34 cellular contexts compared by ENCODE assay signal in the genomic region with DNA sequence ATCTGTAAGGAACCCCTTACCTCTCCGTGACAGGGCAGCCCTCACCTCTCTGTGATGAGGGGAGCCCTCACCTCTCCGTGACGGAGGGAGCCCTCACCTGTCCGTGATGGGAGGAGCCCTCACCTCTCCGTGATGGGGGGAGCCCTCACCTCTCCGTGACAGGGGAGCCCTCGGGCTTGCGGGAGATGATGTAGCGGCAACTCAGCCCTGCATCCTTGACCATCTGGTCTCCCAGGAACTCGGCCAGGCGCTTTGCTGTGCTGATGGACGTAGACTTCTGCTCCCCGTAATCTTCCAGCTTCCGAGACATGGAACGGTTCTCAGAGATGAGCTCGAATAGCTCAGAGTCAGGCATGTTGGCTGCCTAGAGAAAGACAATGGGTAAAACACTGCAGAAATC. TPM values are rescaled to one million over a fixed set of nuclear protein-coding genes. Genes with fewer than 3 reads are reported as not detected.
"Had no signal": no experiment of that assay in that cellular context is flagged by ENCODE, and none has a peak within 500 bp of the region (broad histone marks: within the 10 kb centered on the region; RNA-seq: fewer than 3 reads in every experiment).

No MANE protein-coding gene starts in this region.

- H3K27ac ChIP-seq: adrenal gland, body of pancreas, breast epithelium, VCaP had no signal

- H3K4me3 ChIP-seq: adrenal gland, body of pancreas, breast epithelium, MG63 had no signal

- H3K4me1 ChIP-seq: adrenal gland, body of pancreas, breast epithelium had no signal

- ATAC-seq: activated naive CD4-positive, alpha-beta T cell treated with anti-CD3 and anti-CD28 coated beads, Interleukin-2, amount 50 U/mL, for 72 hours; body of pancreas had no signal

- H3K9me3 ChIP-seq: adrenal gland, body of pancreas, breast epithelium, MG63 had no signal

- DNase-seq: activated B cell treated with CpG ODN at 0.5 μM for 24 hours; activated CD4-positive, alpha-beta memory T cell treated with anti-CD3 and anti-CD28 coated beads for 36 hours; activated CD4-positive, alpha-beta T cell treated with anti-CD3 and anti-CD28 coated beads for 4 hours; activated CD4-positive, alpha-beta T cell treated with anti-CD3 and anti-CD28 coated beads, Interleukin-2, amount 50 U/mL, for 1 hour; activated CD4-positive, CD25-positive, alpha-beta regulatory T cell treated with anti-CD3 and anti-CD28 coated beads, Interleukin-2, amount 50 U/mL, for 72 hours; activated gamma-delta T cell treated with Interleukin-2 at 50 U/mL for 16 hours; activated naive CD4-positive, alpha-beta T cell treated with anti-CD3 and anti-CD28 coated beads for 36 hours; activated T-cell treated with anti-CD3 and anti-CD28 coated beads, Interleukin-2, amount 50 U/mL, for 1 hour; adrenal gland; body of pancreas; MG63; NCI-H1048; NCI-H1105 treated with DMSO at 0.1 percent for 48 hours; NCI-H1436; NCI-H1694; NCI-H1930; NCI-H2081 treated with DMSO at 0.1 percent for 48 hours; NCI-H345; NCI-H524 treated with DMSO at 0.1 percent for 48 hours; NK-92 treated with Interleukin-12 subunit alpha and Interleukin-12 subunit beta, amount 100 ng/mL, for 24 hours; OCI-M1; Right ventricle myocardium superior; SW 1271; T-helper 1 cell; T-helper 2 cell; T-helper 9 cell had no signal

- H3K27me3 ChIP-seq: adrenal gland, body of pancreas, breast epithelium, MG63 had no signal

RNA-seq across cellular contexts. Expression of gene P2RX2, which starts 40.6 kb away (rescaled TPM):
- total RNA-seq: activated B cell treated with CpG ODN at 0.5 μM for 24 hours; activated CD4-positive, alpha-beta memory T cell treated with anti-CD3 and anti-CD28 coated beads for 36 hours; activated CD8-positive, alpha-beta memory T cell treated with anti-CD3 and anti-CD28 coated beads for 36 hours; activated naive CD4-positive, alpha-beta T cell treated with anti-CD3 and anti-CD28 coated beads for 36 hours; activated naive CD4-positive, alpha-beta T cell treated with anti-CD3 and anti-CD28 coated beads, Interleukin-2, amount 50 U/mL, for 72 hours; activated T-helper 1 cell treated with anti-CD3 and anti-CD28 coated beads, Interleukin-12 subunit alpha, Interleukin-12 subunit beta, Interleukin-2, Interleukin-4 antibody, amounts not matched to agents 30 ng/mL and 10 ng/mL and 1 ng/mL, durations not matched to agents 14 hours and 24 hours and 36 hours; astrocyte; cardiac septum; NCI-H460; Right ventricle myocardium superior had no signal

RNA-seq across cellular contexts. Expression of gene LRCOL1, which starts 48.8 kb away (rescaled TPM):
- total RNA-seq: activated B cell treated with CpG ODN at 0.5 μM for 24 hours; activated CD4-positive, alpha-beta memory T cell treated with anti-CD3 and anti-CD28 coated beads for 36 hours; activated CD8-positive, alpha-beta memory T cell treated with anti-CD3 and anti-CD28 coated beads for 36 hours; activated naive CD4-positive, alpha-beta T cell treated with anti-CD3 and anti-CD28 coated beads for 36 hours; activated naive CD4-positive, alpha-beta T cell treated with anti-CD3 and anti-CD28 coated beads, Interleukin-2, amount 50 U/mL, for 72 hours; activated T-helper 1 cell treated with anti-CD3 and anti-CD28 coated beads, Interleukin-12 subunit alpha, Interleukin-12 subunit beta, Interleukin-2, Interleukin-4 antibody, amounts not matched to agents 30 ng/mL and 10 ng/mL and 1 ng/mL, durations not matched to agents 14 hours and 24 hours and 36 hours; astrocyte; body of pancreas; cardiac septum; NCI-H460; Right ventricle myocardium superior had no signal
